1 cellular context compared by ENCODE assay signal in the genomic region with DNA sequence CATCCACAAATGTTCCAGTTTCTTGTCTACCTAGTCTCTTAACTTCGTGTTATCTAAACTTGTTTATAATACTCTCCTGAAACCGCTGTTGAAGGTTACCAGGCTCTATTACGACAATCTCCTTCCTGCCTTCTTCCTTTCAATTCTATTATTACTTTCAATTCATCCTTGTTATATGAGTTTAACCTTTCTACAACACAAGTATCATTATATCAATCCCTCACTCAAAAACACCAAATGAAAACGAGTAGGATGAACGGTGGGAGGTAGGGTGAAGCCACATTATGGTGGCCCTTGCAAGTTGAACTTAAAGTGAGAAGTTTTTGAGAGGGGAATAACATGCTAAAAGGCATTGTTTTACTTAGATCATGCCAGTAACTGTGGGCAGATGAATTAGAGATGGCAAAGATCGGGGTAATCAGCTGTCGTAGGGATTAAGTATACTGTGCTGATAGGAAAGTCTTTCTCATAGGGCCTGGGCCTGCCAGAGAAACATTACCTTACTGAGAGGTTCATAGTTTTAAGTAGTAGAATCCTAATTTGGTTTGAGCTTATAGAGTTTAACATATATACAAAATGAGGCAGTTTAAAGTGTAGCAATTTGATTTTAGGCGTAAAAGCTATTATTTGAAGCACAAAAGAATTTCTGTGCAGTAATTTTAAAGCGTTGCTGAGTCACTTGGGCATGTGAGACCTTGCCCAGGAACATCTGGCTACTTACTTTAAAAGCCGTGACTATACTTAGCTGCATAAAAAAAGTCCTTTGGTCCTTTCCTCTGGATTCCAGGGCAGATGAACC.
TF ChIP-seq lines count a peak whose summit lies in the region.

No MANE protein-coding gene starts in this region.

TF ChIP-seq in H1, 55 proteins besides CTCF, POLR2A, EP300 and RAD21:
- TF ChIP-seq RBBP5 (IDR thresholded peaks at IDR 0.05; ENCODE audit: borderline replicate concordance, low read depth, low read length) = no peak
- TF ChIP-seq POLR2AphosphoS5 (IDR thresholded peaks at IDR 0.05; ENCODE audit: low read depth, low read length) = no peak
- TF ChIP-seq HDAC2 (IDR thresholded peaks at IDR 0.05; ENCODE audit: borderline replicate concordance in 1 of 2, low read depth in 2 of 2, low read length in 2 of 2) = no peak
- TF ChIP-seq, protein P1, sequence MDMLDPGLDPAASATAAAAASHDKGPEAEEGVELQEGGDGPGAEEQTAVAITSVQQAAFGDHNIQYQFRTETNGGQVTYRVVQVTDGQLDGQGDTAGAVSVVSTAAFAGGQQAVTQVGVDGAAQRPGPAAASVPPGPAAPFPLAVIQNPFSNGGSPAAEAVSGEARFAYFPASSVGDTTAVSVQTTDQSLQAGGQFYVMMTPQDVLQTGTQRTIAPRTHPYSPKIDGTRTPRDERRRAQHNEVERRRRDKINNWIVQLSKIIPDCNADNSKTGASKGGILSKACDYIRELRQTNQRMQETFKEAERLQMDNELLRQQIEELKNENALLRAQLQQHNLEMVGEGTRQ (IDR thresholded peaks at IDR 0.05; ENCODE audit: low read length) = no peak
